ENCODE assay signal across 10 cellular contexts in the genomic region with DNA sequence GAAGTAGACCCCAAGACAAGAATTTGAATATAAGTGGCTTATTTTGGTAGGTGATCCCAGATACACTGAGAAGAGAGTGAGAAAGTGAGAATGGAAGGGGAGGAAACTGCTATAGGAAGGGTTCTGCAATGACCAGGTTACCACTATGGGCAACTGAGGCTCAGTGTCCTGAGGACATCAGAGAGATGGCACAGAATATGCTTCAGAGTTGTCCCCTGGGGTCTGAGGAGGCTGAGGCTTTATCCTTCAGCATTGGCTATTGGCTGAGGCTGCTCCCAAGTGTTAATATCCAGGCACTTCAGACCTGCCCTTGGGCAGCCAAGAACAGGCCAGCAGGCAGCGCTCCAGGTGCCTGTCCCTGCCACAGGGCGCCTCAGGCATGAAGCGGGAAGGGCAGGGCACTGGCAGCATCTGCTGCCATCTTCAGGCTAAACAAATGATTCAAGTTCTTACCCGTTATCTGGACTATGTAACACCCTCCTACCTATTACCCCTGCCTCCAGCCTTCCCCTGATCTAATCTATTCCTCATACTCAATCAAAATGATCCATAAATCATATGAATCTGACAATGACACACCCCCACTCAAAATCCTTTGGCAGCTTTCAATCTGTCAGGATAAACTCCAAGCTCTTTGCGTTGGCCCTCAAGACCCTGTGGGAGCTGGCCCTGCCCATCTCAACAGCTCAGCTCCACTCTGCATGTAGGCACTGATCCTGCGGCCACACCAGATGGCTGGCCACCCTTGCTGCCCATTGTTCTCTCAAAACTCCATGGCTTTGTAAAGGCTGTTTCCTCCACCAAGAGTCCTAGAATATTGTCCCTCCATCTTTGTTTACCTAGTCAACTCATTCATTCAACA. TPM values are rescaled to one million over a fixed set of nuclear protein-coding genes. Genes with fewer than 3 reads are reported as not detected.
DNase-seq lines count a peak whose midpoint lies in the region; ATAC-seq, FAIRE-seq and TF ChIP-seq lines count a peak whose summit lies in the region.
"Had no signal": no experiment of that assay in that cellular context is flagged by ENCODE, and none has a peak within 500 bp of the region (broad histone marks: within the 10 kb centered on the region; RNA-seq: fewer than 3 reads in every experiment).

No MANE protein-coding gene starts in this region.

- H3K36me3 ChIP-seq in OCI-LY3 (replicated peaks; ENCODE audit: low read depth, low read length), result no peaks in the 10 kb centered on the region

- TF ChIP-seq CTCF in OCI-LY3 (IDR thresholded peaks at IDR 0.05; ENCODE audit: low read depth, low read length), result peak; percentile 51

- FAIRE-seq in urothelium cell line (lab: Jason Lieb, UNC), result no peak

- no peak overlapping the region for H3K27ac ChIP-seq in OCI-LY3 (ENCODE audit: low read length)
- H3K27ac ChIP-seq: HL-60 had no signal

- H3K9me3 ChIP-seq in OCI-LY3 (ENCODE audit: insufficient read depth, low read length), result no peaks in the 10 kb centered on the region

- no peak overlapping the region for H3K4me3 ChIP-seq in OCI-LY3 (ENCODE audit: low read length)

- DNase-seq in NCI-H2227 treated with DMSO at 0.1 percent for 48 hours (lab: John Stamatoyannopoulos, UW) (peak; percentile 8), NCI-H2227 (lab: John Stamatoyannopoulos, UW; ENCODE audit: unreplicated experiment) (no peak), Right ventricle myocardium superior (peak; percentile 81), urothelium cell line (ENCODE audit: low spot score) (peak; percentile 8), GM19240 (ENCODE audit: insufficient read length, low spot score) (no peak)

- intact Hi-C loops in Right ventricle myocardium superior (cut with DNase I), result loop anchor here (5.0 kb wide), 1 partner anchor 783 kb away; no protein-coding TSS in a partner anchor

- no peaks in the 10 kb centered on the region; the same call in 1 of the 2 replicates for H3K27me3 ChIP-seq in OCI-LY3 (ENCODE audit: low read depth, low read length)

- no peaks in the 10 kb centered on the region for H4K20me1 ChIP-seq in OCI-LY3 (ENCODE audit: insufficient read depth, low read length)

- no peak overlapping the region for H3K9ac ChIP-seq in OCI-LY3 (ENCODE audit: low read length)

- H3K4me1 ChIP-seq in OCI-LY3 (ENCODE audit: low read length), result no peaks in the 10 kb centered on the region

- no peak overlapping the region for H3K4me2 ChIP-seq in OCI-LY3 (ENCODE audit: low read length)

- no peak overlapping the region for H2AFZ ChIP-seq in OCI-LY3 (ENCODE audit: low read depth, low read length)

- H3K79me2 ChIP-seq in OCI-LY3 (ENCODE audit: low read length), result no peaks in the 10 kb centered on the region

- peak; percentile 99 for ATAC-seq in Right ventricle myocardium superior (ENCODE audit: poor library complexity)
- ATAC-seq in HG02973 (IDR thresholded peaks at IDR 0.05; ENCODE audit: unreplicated experiment), result no peak
- ATAC-seq in activated CD4-positive, CD25-positive, alpha-beta regulatory T cell treated with anti-CD3 and anti-CD28 coated beads, Interleukin-2, amount 50 U/mL, for 24 hours, result no peak
- ATAC-seq: natural killer cell treated with Interleukin-12 subunit alpha and Interleukin-12 subunit beta and Interleukin-15 and Interleukin-18, amount 100 ng/mL, for 72 hours had no signal

RNA-seq across cellular contexts. Expression of a gene that starts 42.4 kb away (rescaled TPM):
- 35.0 TPM for total RNA-seq in Right ventricle myocardium superior

Comparison
In these comparisons a context has a peak if more than half of its experiments do, and no peak if none do; other contexts are left out.
1. DNase-seq: peak in NCI-H2227 treated with DMSO at 0.1 percent for 48 hours (single experiment), Right ventricle myocardium superior (single experiment) and urothelium cell line (single experiment); none in NCI-H2227 (single experiment) and GM19240 (single experiment).